ENCODE assay signal across 1 cellular context in the genomic region with DNA sequence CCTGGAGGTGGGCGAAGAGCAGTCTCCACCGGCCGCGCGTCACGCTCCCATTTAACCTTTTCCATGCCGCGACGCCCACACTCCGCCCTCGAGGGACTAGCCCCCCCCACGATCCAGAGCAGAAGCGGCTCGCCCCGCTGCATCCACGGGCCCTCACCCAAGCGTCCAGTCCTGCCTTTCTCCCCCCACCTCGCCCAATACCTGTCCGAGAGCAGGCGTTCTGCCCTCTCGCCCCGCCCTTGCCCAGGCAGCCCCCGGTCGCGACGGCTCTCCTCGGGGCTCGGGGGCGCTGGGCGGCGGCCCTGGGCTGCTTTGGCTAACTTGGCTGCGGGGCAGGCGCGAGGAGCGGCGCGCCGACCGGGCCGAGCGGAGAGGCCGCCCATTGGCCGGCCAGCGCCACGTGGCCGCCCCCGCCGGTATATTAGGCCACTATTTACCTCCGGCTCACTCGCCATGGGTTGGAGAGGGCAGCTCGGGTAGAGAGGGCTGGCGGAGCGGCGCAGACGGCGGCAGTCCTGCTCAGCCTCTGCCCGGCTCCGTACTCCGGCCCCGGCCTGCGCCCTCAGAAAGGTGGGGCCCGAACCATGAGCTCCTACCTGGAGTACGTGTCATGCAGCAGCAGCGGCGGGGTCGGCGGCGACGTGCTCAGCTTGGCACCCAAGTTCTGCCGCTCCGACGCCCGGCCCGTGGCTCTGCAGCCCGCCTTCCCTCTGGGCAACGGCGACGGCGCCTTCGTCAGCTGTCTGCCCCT.
TF ChIP-seq lines count a peak whose summit lies in the region.

A gene (plus strand): TSS at position 451 of the 751 bp plus-strand sequence. CDS start 134 bp downstream, at position 585.

TF ChIP-seq in GM23338, 12 proteins besides CTCF, POLR2A, EP300 and RAD21 (continued from another document):
- TF ChIP-seq, protein P1, sequence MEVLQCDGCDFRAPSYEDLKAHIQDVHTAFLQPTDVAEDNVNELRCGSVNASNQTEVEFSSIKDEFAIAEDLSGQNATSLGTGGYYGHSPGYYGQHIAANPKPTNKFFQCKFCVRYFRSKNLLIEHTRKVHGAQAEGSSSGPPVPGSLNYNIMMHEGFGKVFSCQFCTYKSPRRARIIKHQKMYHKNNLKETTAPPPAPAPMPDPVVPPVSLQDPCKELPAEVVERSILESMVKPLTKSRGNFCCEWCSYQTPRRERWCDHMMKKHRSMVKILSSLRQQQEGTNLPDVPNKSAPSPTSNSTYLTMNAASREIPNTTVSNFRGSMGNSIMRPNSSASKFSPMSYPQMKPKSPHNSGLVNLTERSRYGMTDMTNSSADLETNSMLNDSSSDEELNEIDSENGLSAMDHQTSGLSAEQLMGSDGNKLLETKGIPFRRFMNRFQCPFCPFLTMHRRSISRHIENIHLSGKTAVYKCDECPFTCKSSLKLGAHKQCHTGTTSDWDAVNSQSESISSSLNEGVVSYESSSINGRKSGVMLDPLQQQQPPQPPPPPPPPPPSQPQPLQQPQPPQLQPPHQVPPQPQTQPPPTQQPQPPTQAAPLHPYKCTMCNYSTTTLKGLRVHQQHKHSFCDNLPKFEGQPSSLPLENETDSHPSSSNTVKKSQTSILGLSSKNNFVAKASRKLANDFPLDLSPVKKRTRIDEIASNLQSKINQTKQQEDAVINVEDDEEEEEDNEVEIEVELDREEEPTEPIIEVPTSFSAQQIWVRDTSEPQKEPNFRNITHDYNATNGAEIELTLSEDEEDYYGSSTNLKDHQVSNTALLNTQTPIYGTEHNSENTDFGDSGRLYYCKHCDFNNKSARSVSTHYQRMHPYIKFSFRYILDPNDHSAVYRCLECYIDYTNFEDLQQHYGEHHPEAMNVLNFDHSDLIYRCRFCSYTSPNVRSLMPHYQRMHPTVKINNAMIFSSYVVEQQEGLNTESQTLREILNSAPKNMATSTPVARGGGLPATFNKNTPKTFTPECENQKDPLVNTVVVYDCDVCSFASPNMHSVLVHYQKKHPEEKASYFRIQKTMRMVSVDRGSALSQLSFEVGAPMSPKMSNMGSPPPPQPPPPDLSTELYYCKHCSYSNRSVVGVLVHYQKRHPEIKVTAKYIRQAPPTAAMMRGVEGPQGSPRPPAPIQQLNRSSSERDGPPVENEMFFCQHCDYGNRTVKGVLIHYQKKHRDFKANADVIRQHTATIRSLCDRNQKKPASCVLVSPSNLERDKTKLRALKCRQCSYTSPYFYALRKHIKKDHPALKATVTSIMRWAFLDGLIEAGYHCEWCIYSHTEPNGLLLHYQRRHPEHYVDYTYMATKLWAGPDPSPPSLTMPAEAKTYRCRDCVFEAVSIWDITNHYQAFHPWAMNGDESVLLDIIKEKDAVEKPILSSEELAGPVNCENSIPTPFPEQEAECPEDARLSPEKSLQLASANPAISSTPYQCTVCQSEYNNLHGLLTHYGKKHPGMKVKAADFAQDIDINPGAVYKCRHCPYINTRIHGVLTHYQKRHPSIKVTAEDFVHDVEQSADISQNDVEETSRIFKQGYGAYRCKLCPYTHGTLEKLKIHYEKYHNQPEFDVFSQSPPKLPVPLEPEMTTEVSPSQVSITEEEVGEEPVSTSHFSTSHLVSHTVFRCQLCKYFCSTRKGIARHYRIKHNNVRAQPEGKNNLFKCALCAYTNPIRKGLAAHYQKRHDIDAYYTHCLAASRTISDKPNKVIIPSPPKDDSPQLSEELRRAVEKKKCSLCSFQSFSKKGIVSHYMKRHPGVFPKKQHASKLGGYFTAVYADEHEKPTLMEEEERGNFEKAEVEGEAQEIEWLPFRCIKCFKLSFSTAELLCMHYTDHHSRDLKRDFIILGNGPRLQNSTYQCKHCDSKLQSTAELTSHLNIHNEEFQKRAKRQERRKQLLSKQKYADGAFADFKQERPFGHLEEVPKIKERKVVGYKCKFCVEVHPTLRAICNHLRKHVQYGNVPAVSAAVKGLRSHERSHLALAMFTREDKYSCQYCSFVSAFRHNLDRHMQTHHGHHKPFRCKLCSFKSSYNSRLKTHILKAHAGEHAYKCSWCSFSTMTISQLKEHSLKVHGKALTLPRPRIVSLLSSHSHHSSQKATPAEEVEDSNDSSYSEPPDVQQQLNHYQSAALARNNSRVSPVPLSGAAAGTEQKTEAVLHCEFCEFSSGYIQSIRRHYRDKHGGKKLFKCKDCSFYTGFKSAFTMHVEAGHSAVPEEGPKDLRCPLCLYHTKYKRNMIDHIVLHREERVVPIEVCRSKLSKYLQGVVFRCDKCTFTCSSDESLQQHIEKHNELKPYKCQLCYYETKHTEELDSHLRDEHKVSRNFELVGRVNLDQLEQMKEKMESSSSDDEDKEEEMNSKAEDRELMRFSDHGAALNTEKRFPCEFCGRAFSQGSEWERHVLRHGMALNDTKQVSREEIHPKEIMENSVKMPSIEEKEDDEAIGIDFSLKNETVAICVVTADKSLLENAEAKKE (CRISPR knock-in tag; IDR thresholded peaks at IDR 0.05): no peak
- no peak for TF ChIP-seq EZH2phosphoT487 (IDR thresholded peaks at IDR 0.05; ENCODE audit: unreplicated experiment)
TF ChIP-seq in GM23338: peak in this region for 1.
